ENCODE assay signal across 21 cellular contexts in the genomic region with DNA sequence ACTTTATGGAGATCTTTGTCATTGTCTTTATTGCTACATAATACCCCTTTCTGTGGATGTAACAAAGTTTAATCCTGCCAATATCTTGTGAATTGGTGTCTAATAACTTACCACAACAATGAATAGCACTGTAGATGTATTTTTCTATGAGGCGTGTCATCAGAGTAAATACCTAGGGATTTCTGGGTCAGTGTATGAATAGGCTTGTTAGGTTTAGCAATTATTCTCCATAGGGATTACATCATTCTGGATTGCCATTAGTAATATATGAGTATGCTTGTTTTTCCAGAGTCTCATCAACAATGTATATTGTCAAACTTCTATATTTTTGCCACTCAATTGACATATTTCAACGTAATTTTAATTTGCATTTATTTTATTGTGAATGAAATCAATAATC.
"Had no signal": no experiment of that assay in that cellular context is flagged by ENCODE, and none has a peak within 500 bp of the region (broad histone marks: within the 10 kb centered on the region; RNA-seq: fewer than 3 reads in every experiment).

No MANE protein-coding gene starts in this region.

- DNase-seq: KBM-7, MV-4-11, NCI-H1048, NCI-H1105, NCI-H1417, NCI-H1436 treated with DMSO at 0.1 percent for 48 hours, NCI-H1694, NCI-H187 treated with DMSO at 0.1 percent for 48 hours, NCI-H2029 treated with DMSO at 0.1 percent for 48 hours, NCI-H2171, NCI-H446, NCI-H510A, NCI-H524 treated with DMSO at 0.1 percent for 48 hours, NCI-H69, NCI-H774, PC-3, Right ventricle myocardium superior, SIG-M5 had no signal

- ATAC-seq: Panc1, PC-3 had no signal

- H3K27me3 ChIP-seq: SJSA1 had no signal

- H3K4me3 ChIP-seq: SJSA1, SK-N-MC had no signal

- H3K36me3 ChIP-seq: SJSA1 had no signal
